ENCODE assay signal across 12 cellular contexts in genomic region chr7:16933296-16934248, GRCh38. TPM values are rescaled to one million over a fixed set of nuclear protein-coding genes. Genes with fewer than 3 reads are reported as not detected.
DNase-seq lines count a peak whose midpoint lies in the region; ATAC-seq and TF ChIP-seq lines count a peak whose summit lies in the region.
"Had no signal": no experiment of that assay in that cellular context is flagged by ENCODE, and none has a peak within 500 bp of the region (broad histone marks: within the 10 kb centered on the region; RNA-seq: fewer than 3 reads in every experiment).

No MANE protein-coding gene starts in this region.

- H3K4me3 ChIP-seq in NB4 (ENCODE audit: low read depth, low read length) (peak overlapping the region; percentile 5), neural progenitor cell (no peak overlapping the region), A673 (ENCODE audit: low read depth, low read length, poor library complexity, severe bottlenecking) (no peak overlapping the region)
- H3K4me3 ChIP-seq: thoracic aorta had no signal

- H3K4me1 Mint-ChIP-seq in activated T-helper 2 cell treated with anti-CD3 and anti-CD28 coated beads, Interferon-gamma antibody, Interleukin-2, Interleukin-4, amounts not matched to agents 10 μg/mL and 5 μg/mL and 100 μg/mL, durations not matched to agents 14 hours and 24 hours and 36 hours (ENCODE audit: low read depth): peaks cover 59% of the 10 kb centered on the region
- H3K4me1 Mint-ChIP-seq in neural progenitor cell: no peaks in the 10 kb centered on the region

- H3K4me1 ChIP-seq in neural progenitor cell (no peaks in the 10 kb centered on the region), A673 (ENCODE audit: insufficient read depth, low read length, poor library complexity, severe bottlenecking) (no peaks in the 10 kb centered on the region)

- TF ChIP-seq CTCF in NB4 (IDR thresholded peaks at IDR 0.05; ENCODE audit: low read depth, low read length) (no peak), neural progenitor cell (IDR thresholded peaks at IDR 0.05) (no peak), A673 (conservative IDR thresholded peaks at IDR 0.05; ENCODE audit: low read depth, low read length) (no peak)

- no peak overlapping the region for H3K27ac ChIP-seq in neural progenitor cell
- no peak overlapping the region for H3K27ac ChIP-seq in A673 (ENCODE audit: low read depth, low read length, poor library complexity, severe bottlenecking)
- H3K27ac ChIP-seq: thoracic aorta had no signal

- no peak for ATAC-seq in GM21723 (IDR thresholded peaks at IDR 0.05; ENCODE audit: unreplicated experiment)
- ATAC-seq: Panc1 had no signal

- H3K9me3 Mint-ChIP-seq in activated T-helper 2 cell treated with anti-CD3 and anti-CD28 coated beads, Interferon-gamma antibody, Interleukin-2, Interleukin-4, amounts not matched to agents 10 μg/mL and 5 μg/mL and 100 μg/mL, durations not matched to agents 14 hours and 24 hours and 36 hours: no peaks in the 10 kb centered on the region
- H3K9me3 Mint-ChIP-seq in neural progenitor cell: peaks cover 10% of the 10 kb centered on the region

- no peaks in the 10 kb centered on the region for H3K27me3 Mint-ChIP-seq in activated T-helper 2 cell treated with anti-CD3 and anti-CD28 coated beads, Interferon-gamma antibody, Interleukin-2, Interleukin-4, amounts not matched to agents 10 μg/mL and 5 μg/mL and 100 μg/mL, durations not matched to agents 14 hours and 24 hours and 36 hours (ENCODE audit: low read depth)
- peaks cover 2% of the 10 kb centered on the region for H3K27me3 Mint-ChIP-seq in neural progenitor cell (ENCODE audit: insufficient read depth, low read depth)

- no peak for TF ChIP-seq POLR2A in NB4 (IDR thresholded peaks at IDR 0.05; ENCODE audit: extremely low read depth, insufficient read length)

- no peak overlapping the region for H3K4me2 ChIP-seq in neural progenitor cell

- H3K9ac ChIP-seq in neural progenitor cell: no peak overlapping the region

- peak; percentile 92 for DNase-seq in GF-D8 (lab: John Stamatoyannopoulos, UW)
- DNase-seq in NB4 (ENCODE audit: low read depth): peak; percentile 96
- no peak for DNase-seq in activated T-helper 2 cell treated with anti-CD3 and anti-CD28 coated beads, Interferon-gamma antibody, Interleukin-2, Interleukin-4, amounts not matched to agents 10 μg/mL and 5 μg/mL and 100 μg/mL, durations not matched to agents 14 hours and 24 hours and 36 hours (ENCODE audit: low spot score)
- DNase-seq in neural progenitor cell (ENCODE audit: low spot score): no peak
- no peak for DNase-seq in A673 (ENCODE audit: low spot score)
- DNase-seq in NCI-H2227 (lab: John Stamatoyannopoulos, UW; ENCODE audit: unreplicated experiment): no peak
- DNase-seq: activated CD8-positive, alpha-beta memory T cell treated with anti-CD3 and anti-CD28 coated beads for 24 hours; foreskin fibroblast had no signal

- intact Hi-C loops in activated T-helper 2 cell treated with anti-CD3 and anti-CD28 coated beads, Interferon-gamma antibody, Interleukin-2, Interleukin-4, amounts not matched to agents 10 μg/mL and 5 μg/mL and 100 μg/mL, durations not matched to agents 14 hours and 24 hours and 36 hours (cut with micrococcal nuclease): no loop called here
- intact Hi-C loops in A673 (cut with micrococcal nuclease; ENCODE audit: unreplicated experiment): no loop called here

- no TSS peak for BruUV-seq in A673 (replicated peaks; lab: Mats Ljungman, UMichigan)

- peak overlapping the region; percentile 56 for H3K27ac Mint-ChIP-seq in activated T-helper 2 cell treated with anti-CD3 and anti-CD28 coated beads, Interferon-gamma antibody, Interleukin-2, Interleukin-4, amounts not matched to agents 10 μg/mL and 5 μg/mL and 100 μg/mL, durations not matched to agents 14 hours and 24 hours and 36 hours
- no peak overlapping the region for H3K27ac Mint-ChIP-seq in neural progenitor cell

- peak overlapping the region; percentile 24 for H3K4me3 Mint-ChIP-seq in activated T-helper 2 cell treated with anti-CD3 and anti-CD28 coated beads, Interferon-gamma antibody, Interleukin-2, Interleukin-4, amounts not matched to agents 10 μg/mL and 5 μg/mL and 100 μg/mL, durations not matched to agents 14 hours and 24 hours and 36 hours (ENCODE audit: low read depth)
- no peak overlapping the region for H3K4me3 Mint-ChIP-seq in neural progenitor cell

- POLR2A ChIA-PET in A673 (lab: Charles Lee; ENCODE audit: low non-redundant PET): interaction anchor here (0.6 to 0.7 kb wide), 2 partner anchors 13 to 804 kb away, joined by 3 read pairs; no protein-coding TSS in a partner anchor

- H3K79me2 ChIP-seq in neural progenitor cell (ENCODE audit: low read depth): no peaks in the 10 kb centered on the region

- no peaks in the 10 kb centered on the region for H3F3A ChIP-seq in neural progenitor cell (ENCODE audit: low read depth)

- CTCF ChIA-PET in A673 (lab: Charles Lee): no interaction called here

- H3K36me3 ChIP-seq in neural progenitor cell (no peaks in the 10 kb centered on the region), A673 (ENCODE audit: insufficient read depth, low read length, poor library complexity, severe bottlenecking) (no peaks in the 10 kb centered on the region)
- H3K36me3 ChIP-seq: thoracic aorta had no signal

- H4K20me1 ChIP-seq in neural progenitor cell (ENCODE audit: low read depth): no peaks in the 10 kb centered on the region

- H3K27me3 ChIP-seq in neural progenitor cell (no peaks in the 10 kb centered on the region), A673 (replicated peaks; ENCODE audit: insufficient read depth, low read depth, low read length, poor library complexity) (no peaks in the 10 kb centered on the region)

- no peaks in the 10 kb centered on the region for H3K9me3 ChIP-seq in neural progenitor cell (ENCODE audit: low read depth)
- no peaks in the 10 kb centered on the region for H3K9me3 ChIP-seq in A673 (ENCODE audit: low read depth, low read length, poor library complexity, severe bottlenecking)
- H3K9me3 ChIP-seq: thoracic aorta had no signal

- H2AFZ ChIP-seq in neural progenitor cell (replicated peaks): peak overlapping the region; percentile 35

- H3K36me3 Mint-ChIP-seq in activated T-helper 2 cell treated with anti-CD3 and anti-CD28 coated beads, Interferon-gamma antibody, Interleukin-2, Interleukin-4, amounts not matched to agents 10 μg/mL and 5 μg/mL and 100 μg/mL, durations not matched to agents 14 hours and 24 hours and 36 hours (ENCODE audit: low read depth): peaks cover 3% of the 10 kb centered on the region
- H3K36me3 Mint-ChIP-seq in neural progenitor cell: peaks cover 3% of the 10 kb centered on the region

RNA-seq across cellular contexts. Expression of gene AGR3, which starts 51.8 kb away (rescaled TPM):
- not detected in 2 replicates for total RNA-seq in activated T-helper 2 cell treated with anti-CD3 and anti-CD28 coated beads, Interferon-gamma antibody, Interleukin-2, Interleukin-4, amounts not matched to agents 10 μg/mL and 5 μg/mL and 100 μg/mL, durations not matched to agents 14 hours and 24 hours and 36 hours
- total RNA-seq in neural progenitor cell (ENCODE audit: low replicate concordance) (not detected in 2 replicates), A673 (2021) (not detected in 2 replicates)
- total RNA-seq: bronchial epithelial cell had no signal

Comparison
In these comparisons a context has a peak if more than half of its experiments do, and no peak if none do; other contexts are left out.
1. DNase-seq: peak in GF-D8 (single experiment) and NB4 (single experiment); none in activated T-helper 2 cell treated with anti-CD3 and anti-CD28 coated beads, Interferon-gamma antibody, Interleukin-2, Interleukin-4, amounts not matched to agents 10 μg/mL and 5 μg/mL and 100 μg/mL, durations not matched to agents 14 hours and 24 hours and 36 hours (single experiment), neural progenitor cell (single experiment), A673 (single experiment) and NCI-H2227 (single experiment).